ENCODE assay signal across 8 cellular contexts in genomic region chr21:39348040-39348354, GRCh38. TPM values are rescaled to one million over a fixed set of nuclear protein-coding genes. Genes with fewer than 3 reads are reported as not detected.
A peak's percentile ranks its signal among the peaks of the same experiment; 100 is the strongest.
DNase-seq lines count a peak whose midpoint lies in the region; ATAC-seq and TF ChIP-seq lines count a peak whose summit lies in the region.

No MANE protein-coding gene starts in this region.

- H3K4me3 Mint-ChIP-seq in natural killer cell treated with Interleukin-12 subunit alpha and Interleukin-12 subunit beta and Interleukin-15 and Interleukin-18, amount 100 ng/mL, for 72 hours, result peak overlapping the region; percentile 88

- peaks cover 26 to 34% of the 10 kb centered on the region in 2 donors for H3K4me1 Mint-ChIP-seq in natural killer cell treated with Interleukin-12 subunit alpha and Interleukin-12 subunit beta and Interleukin-15 and Interleukin-18, amount 100 ng/mL, for 72 hours (ENCODE audit: low read depth in 2 of 2)

- peak overlapping the region; percentile 76 to 82 for H3K27ac Mint-ChIP-seq in natural killer cell treated with Interleukin-12 subunit alpha and Interleukin-12 subunit beta and Interleukin-15 and Interleukin-18, amount 100 ng/mL, for 72 hours

- peak overlapping the region; percentile 93 for H3K4me3 ChIP-seq in coronary artery

- peak overlapping the region; percentile 88 to 98 for H3K27ac ChIP-seq in coronary artery

- ATAC-seq in natural killer cell treated with Interleukin-12 subunit alpha and Interleukin-12 subunit beta and Interleukin-15 and Interleukin-18, amount 100 ng/mL, for 72 hours, result no peak

- no peak for TF ChIP-seq CTCF in coronary artery (IDR thresholded peaks at IDR 0.05)

- H3K9me3 Mint-ChIP-seq in natural killer cell treated with Interleukin-12 subunit alpha and Interleukin-12 subunit beta and Interleukin-15 and Interleukin-18, amount 100 ng/mL, for 72 hours, result no peaks in the 10 kb centered on the region

- DNase-seq in NCI-H146 (lab: John Stamatoyannopoulos, UW), result peak; percentile 37
- DNase-seq in NCI-H146 treated with DMSO at 0.1 percent for 48 hours (lab: John Stamatoyannopoulos, UW; ENCODE audit: unreplicated experiment), result no peak
- DNase-seq in NCI-H1105 (lab: John Stamatoyannopoulos, UW), result peak; percentile 48
- no peak for DNase-seq in coronary artery (ENCODE audit: low spot score)
- DNase-seq in natural killer cell treated with Interleukin-12 subunit alpha and Interleukin-12 subunit beta and Interleukin-15 and Interleukin-18, amount 100 ng/mL, for 72 hours (ENCODE audit: low spot score), result no peak
- DNase-seq in SHP77 (lab: John Stamatoyannopoulos, UW), result no peak
- no peak for DNase-seq in cortex of kidney (lab: John Stamatoyannopoulos, UW)
- DNase-seq in stimulated activated CD4-positive, alpha-beta T cell treated with anti-CD3 and anti-CD28 coated beads, Interleukin-4, amount 100 ng/mL, for 24 hours, result no peak

- H3K27me3 Mint-ChIP-seq in natural killer cell treated with Interleukin-12 subunit alpha and Interleukin-12 subunit beta and Interleukin-15 and Interleukin-18, amount 100 ng/mL, for 72 hours, result peaks cover 0 to 7% of the 10 kb centered on the region in 2 donors

- H3K36me3 Mint-ChIP-seq in natural killer cell treated with Interleukin-12 subunit alpha and Interleukin-12 subunit beta and Interleukin-15 and Interleukin-18, amount 100 ng/mL, for 72 hours, result peaks cover 33% of the 10 kb centered on the region

RNA-seq across cellular contexts. Expression of gene HMGN1, which starts 0.9 kb away (rescaled TPM):
- total RNA-seq in natural killer cell treated with Interleukin-12 subunit alpha and Interleukin-12 subunit beta and Interleukin-15 and Interleukin-18, amount 100 ng/mL, for 72 hours, result 100 to 1,000 TPM; 229 to 323 TPM

RNA-seq across cellular contexts. Expression of gene BRWD1, which starts 34.6 kb away (rescaled TPM):
- 10 to 100 TPM; 31.8 to 46.8 TPM for total RNA-seq in natural killer cell treated with Interleukin-12 subunit alpha and Interleukin-12 subunit beta and Interleukin-15 and Interleukin-18, amount 100 ng/mL, for 72 hours

Comparison
In these comparisons a context has a peak if more than half of its experiments do, and no peak if none do; other contexts are left out.
1. DNase-seq: peak in NCI-H146 (single experiment) and NCI-H1105 (single experiment); none in NCI-H146 treated with DMSO at 0.1 percent for 48 hours (single experiment), coronary artery (single experiment), natural killer cell treated with Interleukin-12 subunit alpha and Interleukin-12 subunit beta and Interleukin-15 and Interleukin-18, amount 100 ng/mL, for 72 hours (single experiment), SHP77 (0 of 2), cortex of kidney (single experiment) and stimulated activated CD4-positive, alpha-beta T cell treated with anti-CD3 and anti-CD28 coated beads, Interleukin-4, amount 100 ng/mL, for 24 hours (single experiment).